In genomic region chr16:57648590-57649442, GRCh38 we compare ENCODE assay signal across 1 cellular context.
TF ChIP-seq lines count a peak whose summit lies in the region.

No MANE protein-coding gene starts in this region.

TF ChIP-seq in IMR-90, 13 proteins besides CTCF, POLR2A, EP300 and RAD21:
- 0 out of 2 replicates have a peak, but pooled peaks have one; percentile 16 for TF ChIP-seq MXI1 (IDR thresholded peaks at IDR 0.05; ENCODE audit: borderline replicate concordance, low read depth, low read length)
- TF ChIP-seq BHLHE40 (IDR thresholded peaks at IDR 0.05; ENCODE audit: low read depth, low read length) = no peak
- TF ChIP-seq RCOR1 (IDR thresholded peaks at IDR 0.05; ENCODE audit: insufficient replicate concordance, low read length) = peak; percentile 71
- 0 out of 2 replicates have a peak, but pooled peaks have one; percentile 45 for TF ChIP-seq MAZ (IDR thresholded peaks at IDR 0.05; ENCODE audit: borderline replicate concordance, low read depth, low read length)
- TF ChIP-seq SMC3 (IDR thresholded peaks at IDR 0.05; ENCODE audit: low read depth, low read length) = peak; percentile 100
